9 cellular contexts compared by ENCODE assay signal in genomic region chr2:111054791-111055627, GRCh38.
DNase-seq lines count a peak whose midpoint lies in the region; ATAC-seq and TF ChIP-seq lines count a peak whose summit lies in the region.
"Had no signal": no experiment of that assay in that cellular context is flagged by ENCODE, and none has a peak within 500 bp of the region (broad histone marks: within the 10 kb centered on the region; RNA-seq: fewer than 3 reads in every experiment).

No MANE protein-coding gene starts in this region.

- H3K27ac ChIP-seq in A673 (ENCODE audit: low read depth, low read length, poor library complexity, severe bottlenecking) = no peak overlapping the region

- DNase-seq in stimulated activated naive CD4-positive, alpha-beta T cell treated with Interleukin-2 at 50 U/mL for 16 hours (lab: John Stamatoyannopoulos, UW) = peak; percentile 17
- DNase-seq in stimulated activated naive CD4-positive, alpha-beta T cell (lab: John Stamatoyannopoulos, UW) = no peak
- DNase-seq in ecto neural progenitor cell (ENCODE audit: low spot score) (peak; percentile 51), foreskin fibroblast (no peak), A673 (ENCODE audit: low spot score) (no peak), Kasumi-1 (lab: John Stamatoyannopoulos, UW) (no peak), omental fat pad (ENCODE audit: low spot score) (no peak)

- H3K27me3 ChIP-seq in A673 (replicated peaks; ENCODE audit: insufficient read depth, low read depth, low read length, poor library complexity) = peaks cover 9% of the 10 kb centered on the region

- no peaks in the 10 kb centered on the region for H3K9me3 ChIP-seq in A673 (ENCODE audit: low read depth, low read length, poor library complexity, severe bottlenecking)

- CTCF ChIA-PET in A673 (lab: Charles Lee) = no interaction called here

- H3K36me3 ChIP-seq in A673 (ENCODE audit: insufficient read depth, low read length, poor library complexity, severe bottlenecking) = no peaks in the 10 kb centered on the region

- H3K4me1 ChIP-seq in A673 (ENCODE audit: insufficient read depth, low read length, poor library complexity, severe bottlenecking) = no peaks in the 10 kb centered on the region

- POLR2A ChIA-PET in A673 (lab: Charles Lee; ENCODE audit: low non-redundant PET) = no interaction called here

- intact Hi-C loops in A673 (cut with micrococcal nuclease; ENCODE audit: unreplicated experiment) = no loop called here

- no TSS peak for BruUV-seq in A673 (replicated peaks; lab: Mats Ljungman, UMichigan)

- TF ChIP-seq CTCF in foreskin fibroblast (IDR thresholded peaks at IDR 0.05; ENCODE audit: low read depth, low read length) (no peak), A673 (conservative IDR thresholded peaks at IDR 0.05; ENCODE audit: low read depth, low read length) (no peak), omental fat pad (IDR thresholded peaks at IDR 0.05) (no peak)

- H3K4me3 ChIP-seq in foreskin fibroblast (ENCODE audit: low read depth in 1 of 2, low read length in 2 of 2) = no peak overlapping the region
- H3K4me3 ChIP-seq in A673 (ENCODE audit: low read depth, low read length, poor library complexity, severe bottlenecking) = no peak overlapping the region

- ATAC-seq in HG03108 (IDR thresholded peaks at IDR 0.05; ENCODE audit: unreplicated experiment) (peak; percentile 78), omental fat pad (ENCODE audit: low FRiP score) (no peak)
- ATAC-seq: naive thymus-derived CD4-positive, alpha-beta T cell had no signal

Comparison
In these comparisons a context has a peak if more than half of its experiments do, and no peak if none do; other contexts are left out.
1. DNase-seq: peak in stimulated activated naive CD4-positive, alpha-beta T cell treated with Interleukin-2 at 50 U/mL for 16 hours (single experiment) and ecto neural progenitor cell (single experiment); none in stimulated activated naive CD4-positive, alpha-beta T cell (0 of 6), foreskin fibroblast (0 of 2), A673 (single experiment), Kasumi-1 (0 of 2) and omental fat pad (single experiment).